ENCODE assay signal across 12 cellular contexts in the genomic region with DNA sequence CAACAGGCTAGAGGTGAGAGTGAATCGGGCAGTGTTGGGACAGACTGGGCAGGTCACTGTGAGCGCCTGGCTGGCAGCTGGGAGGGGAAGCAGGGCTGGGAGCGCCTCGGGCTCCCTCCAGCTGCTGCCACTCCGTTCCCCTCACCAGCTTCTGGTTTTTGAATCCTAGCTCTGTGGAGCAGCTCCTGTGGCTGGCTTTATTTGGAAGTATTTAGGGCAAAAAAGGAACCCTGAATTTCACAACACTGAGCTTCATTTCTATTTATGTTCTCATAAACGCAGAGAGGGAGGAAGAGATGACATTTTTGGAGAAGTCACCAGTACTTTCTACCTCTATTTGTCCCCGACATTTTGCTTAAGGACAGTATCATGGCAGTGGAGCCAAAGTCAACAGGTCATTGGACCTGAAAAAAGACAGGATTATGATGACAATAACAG.
DNase-seq lines count a peak whose midpoint lies in the region; ATAC-seq and TF ChIP-seq lines count a peak whose summit lies in the region.
"Had no signal": no experiment of that assay in that cellular context is flagged by ENCODE, and none has a peak within 500 bp of the region (broad histone marks: within the 10 kb centered on the region; RNA-seq: fewer than 3 reads in every experiment).

No MANE protein-coding gene starts in this region.

- ATAC-seq in upper lobe of left lung (ENCODE audit: low FRiP score in 2 of 2): peak; percentile 70 to 78
- ATAC-seq: A549 had no signal

- no peak overlapping the region for H3K4ac ChIP-seq in mesenchymal stem cell (ENCODE audit: low read depth in 1 of 2, low read length in 2 of 2)

- no peak for TF ChIP-seq CTCF in upper lobe of left lung (IDR thresholded peaks at IDR 0.05)

- no peak overlapping the region for H2AFZ ChIP-seq in mesenchymal stem cell (ENCODE audit: low read depth, low read length)

- H3K18ac ChIP-seq in mesenchymal stem cell (ENCODE audit: low read depth in 1 of 2, low read length in 2 of 2): peak overlapping the region in 1 of 2 experiments; percentile 40

- peak overlapping the region in 1 of 2 experiments; percentile 70 for H2BK12ac ChIP-seq in mesenchymal stem cell (ENCODE audit: low read length in 2 of 2)

- no peak for TF ChIP-seq POLR2A in upper lobe of left lung (IDR thresholded peaks at IDR 0.05)

- no peak overlapping the region for H2BK15ac ChIP-seq in mesenchymal stem cell (ENCODE audit: low read depth, poor library complexity, severe bottlenecking)

- H3K36me3 ChIP-seq in duodenal mucosa (ENCODE audit: control insufficient read depth in 1 of 2, insufficient read depth in 2 of 2, low read length in 2 of 2): no peaks in the 10 kb centered on the region
- peaks cover 0 to 3% of the 10 kb centered on the region in 2 experiments for H3K36me3 ChIP-seq in mesenchymal stem cell (ENCODE audit: control insufficient read depth in 1 of 2, insufficient read depth in 2 of 2, low read depth in 1 of 2, low read length in 2 of 2)
- H3K36me3 ChIP-seq in upper lobe of left lung: no peaks in the 10 kb centered on the region

- no peak overlapping the region for H4K8ac ChIP-seq in mesenchymal stem cell (ENCODE audit: low read length)

- H3K14ac ChIP-seq in mesenchymal stem cell (ENCODE audit: low read length in 2 of 2): no peak overlapping the region

- no peaks in the 10 kb centered on the region for H3K27me3 ChIP-seq in duodenal mucosa (ENCODE audit: control insufficient read depth in 1 of 2, insufficient read depth in 2 of 2, low read length in 2 of 2)
- no peaks in the 10 kb centered on the region for H3K27me3 ChIP-seq in mesenchymal stem cell (ENCODE audit: control insufficient read depth in 1 of 2, insufficient read depth in 1 of 2, low read length in 2 of 2)
- H3K27me3 ChIP-seq in upper lobe of left lung: no peaks in the 10 kb centered on the region

- H3K4me3 ChIP-seq in duodenal mucosa (ENCODE audit: low read depth in 1 of 2, low read length in 2 of 2) (peak overlapping the region; percentile 31 to 36), mesenchymal stem cell (ENCODE audit: insufficient read depth in 1 of 2, low read depth in 1 of 2, low read length in 2 of 2) (no peak overlapping the region), upper lobe of left lung (no peak overlapping the region)
- H3K4me3 ChIP-seq: A549 had no signal

- no peaks in the 10 kb centered on the region for H3K9me3 ChIP-seq in duodenal mucosa (ENCODE audit: control insufficient read depth in 1 of 2, low read length in 2 of 2)
- H3K9me3 ChIP-seq in mesenchymal stem cell (ENCODE audit: control insufficient read depth, low read length): no peaks in the 10 kb centered on the region
- H3K9me3 ChIP-seq in upper lobe of left lung: no peaks in the 10 kb centered on the region
- H3K9me3 ChIP-seq: A549 had no signal

- H2BK5ac ChIP-seq in mesenchymal stem cell (ENCODE audit: low read depth, low read length, poor library complexity, severe bottlenecking): no peak overlapping the region

- H2BK120ac ChIP-seq in mesenchymal stem cell (ENCODE audit: low read depth, low read length): no peak overlapping the region

- H3K9ac ChIP-seq in duodenal mucosa (ENCODE audit: low read depth in 1 of 2, low read length in 2 of 2) (no peak overlapping the region), mesenchymal stem cell (ENCODE audit: low read length) (peak overlapping the region; percentile 13)

- no peak overlapping the region for H3K27ac ChIP-seq in duodenal mucosa (ENCODE audit: low read depth, low read length)
- H3K27ac ChIP-seq in mesenchymal stem cell (ENCODE audit: low read length, poor library complexity, severe bottlenecking): no peak overlapping the region
- H3K27ac ChIP-seq in upper lobe of left lung: peak overlapping the region; percentile 71 to 82 (median 76)

- no peak overlapping the region for H3K4me2 ChIP-seq in mesenchymal stem cell (ENCODE audit: low read length, poor library complexity, severe bottlenecking)
- H3K4me2 ChIP-seq: A549 had no signal

- peak in 1 of 4 donors; percentile 4 for TF ChIP-seq EP300 in upper lobe of left lung (IDR thresholded peaks at IDR 0.05)

- peaks cover 2% of the 10 kb centered on the region for H3K79me1 ChIP-seq in mesenchymal stem cell (replicated peaks; ENCODE audit: low read length, poor library complexity, severe bottlenecking)

- H3K4me1 ChIP-seq in duodenal mucosa (ENCODE audit: control insufficient read depth in 1 of 2, insufficient read depth in 2 of 2, low read length in 2 of 2) (peaks cover 23 to 43% of the 10 kb centered on the region in 2 donors), mesenchymal stem cell (ENCODE audit: control insufficient read depth, insufficient read depth, low read depth, low read length) (peaks cover 36% of the 10 kb centered on the region), upper lobe of left lung (peaks cover 54 to 62% (median 56%) of the 10 kb centered on the region in 4 donors)

- no peak overlapping the region for H2AK5ac ChIP-seq in mesenchymal stem cell (ENCODE audit: low read length, severe bottlenecking)

- peak; percentile 23 for DNase-seq in NCI-H748 (lab: John Stamatoyannopoulos, UW; ENCODE audit: unreplicated experiment)
- no peak for DNase-seq in NCI-H748 treated with DMSO at 0.1 percent for 48 hours (lab: John Stamatoyannopoulos, UW)
- DNase-seq in mesenchymal stem cell: no peak
- peak; percentile 69 to 79 for DNase-seq in upper lobe of left lung
- DNase-seq in stimulated activated CD4-positive, alpha-beta T cell treated with anti-CD3 and anti-CD28 coated beads, Interleukin-4, amount 100 ng/mL, for 1 hour: no peak
- DNase-seq in HuH-7 (ENCODE audit: low spot score): no peak
- DNase-seq in NCI-H446 (lab: John Stamatoyannopoulos, UW): no peak
- DNase-seq: activated CD4-positive, alpha-beta T cell treated with anti-CD3 and anti-CD28 coated beads, Interleukin-2, amount 10 ng/mL, durations not matched to agents 24 days and 14 days; NCI-H526; stimulated activated naive CD4-positive, alpha-beta T cell had no signal

- WGBS in mesenchymal stem cell: 79% methylated on average over 5 of the region's 7 CpGs
- 43 to 53% methylated on average over 7 of the region's 7 CpGs for WGBS in upper lobe of left lung, 2 donors

- no peak overlapping the region for H3K23ac ChIP-seq in mesenchymal stem cell (ENCODE audit: low read length in 2 of 2)

- H4K91ac ChIP-seq in mesenchymal stem cell (ENCODE audit: low read length): no peak overlapping the region

Comparison
In these comparisons a context has a peak if more than half of its experiments do, and no peak if none do; other contexts are left out.
1. DNase-seq: peak in NCI-H748 (single experiment) and upper lobe of left lung (2 of 2); none in NCI-H748 treated with DMSO at 0.1 percent for 48 hours (single experiment), mesenchymal stem cell (single experiment), stimulated activated CD4-positive, alpha-beta T cell treated with anti-CD3 and anti-CD28 coated beads, Interleukin-4, amount 100 ng/mL, for 1 hour (single experiment), HuH-7 (single experiment) and NCI-H446 (0 of 2).
2. H3K27ac ChIP-seq: peak in upper lobe of left lung (4 of 4); none in duodenal mucosa (single experiment) and mesenchymal stem cell (single experiment).
3. H3K4me3 ChIP-seq: peak in duodenal mucosa (2 of 2); none in mesenchymal stem cell (0 of 2) and upper lobe of left lung (0 of 4).